In genomic region chr22:37608477-37609239, GRCh38 we compare ENCODE assay signal across 1 cellular context.
A peak's percentile ranks its signal among the peaks of the same experiment; 100 is the strongest.
TF ChIP-seq lines count a peak whose summit lies in the region.

TSS of gene GGA1 (plus strand) at chr22:37608834. CDS start at chr22:37608861, 27 bp downstream.

TF ChIP-seq in HepG2, 621 proteins besides CTCF, POLR2A, EP300 and RAD21 (continued from another document and continues in another):
- TF ChIP-seq HMGXB3 (CRISPR knock-in tag; IDR thresholded peaks at IDR 0.05; ENCODE audit: borderline replicate concordance), result peak; percentile 47; the same call in 1 of the 2 replicates
- peak; percentile 70; the same call in 1 of the 2 replicates for TF ChIP-seq IRF2 (CRISPR knock-in tag; IDR thresholded peaks at IDR 0.05)
- TF ChIP-seq ZNF451 (CRISPR knock-in tag; IDR thresholded peaks at IDR 0.05), result no peak
- TF ChIP-seq RBM39 (IDR thresholded peaks at IDR 0.05; ENCODE audit: low read depth, low read length, poor library complexity, severe bottlenecking), result no peak
- TF ChIP-seq ZKSCAN8 (CRISPR knock-in tag; IDR thresholded peaks at IDR 0.05; ENCODE audit: borderline replicate concordance), result peak; percentile 87; the same call in 1 of the 2 replicates
- no peak for TF ChIP-seq CREB3 (CRISPR knock-in tag; IDR thresholded peaks at IDR 0.05)
- no peak; the same call in 1 of the 2 replicates for TF ChIP-seq ATF7-NPFF (CRISPR knock-in tag; IDR thresholded peaks at IDR 0.05; ENCODE audit: low read depth)
- TF ChIP-seq ZNF263 (CRISPR knock-in tag; IDR thresholded peaks at IDR 0.05), result 0 out of 2 replicates have a peak, but pooled peaks have one; percentile 9
- TF ChIP-seq SMYD3 (CRISPR knock-in tag; IDR thresholded peaks at IDR 0.05), result no peak
- TF ChIP-seq GABPA (IDR thresholded peaks at IDR 0.05; ENCODE audit: low read depth, low read length), result peak; percentile 87
- peak; percentile 91 for TF ChIP-seq GABPA (CRISPR knock-in tag; IDR thresholded peaks at IDR 0.05; ENCODE audit: low read depth)
- TF ChIP-seq TEF (CRISPR knock-in tag; IDR thresholded peaks at IDR 0.05), result no peak
- peak; percentile 18; the same call in 1 of the 2 replicates for TF ChIP-seq FOXJ3 (CRISPR knock-in tag; IDR thresholded peaks at IDR 0.05; ENCODE audit: borderline replicate concordance)
- TF ChIP-seq ARHGAP35 (CRISPR knock-in tag; IDR thresholded peaks at IDR 0.05; ENCODE audit: borderline replicate concordance), result no peak
- TF ChIP-seq PAWR (CRISPR knock-in tag; IDR thresholded peaks at IDR 0.05; ENCODE audit: borderline replicate concordance), result no peak; the same call in 1 of the 2 replicates
- TF ChIP-seq ZNF75D (CRISPR knock-in tag; IDR thresholded peaks at IDR 0.05; ENCODE audit: borderline replicate concordance), result peak; percentile 54; the same call in 1 of the 2 replicates
- TF ChIP-seq KDM2A (CRISPR knock-in tag; IDR thresholded peaks at IDR 0.05; ENCODE audit: borderline replicate concordance, low read depth), result peak; percentile 80
- TF ChIP-seq MIXL1 (CRISPR knock-in tag; IDR thresholded peaks at IDR 0.05), result no peak; the same call in 1 of the 2 replicates
- no peak for TF ChIP-seq ZMAT5 (CRISPR knock-in tag; IDR thresholded peaks at IDR 0.05; ENCODE audit: borderline replicate concordance, low read depth)
- TF ChIP-seq PLRG1 (conservative IDR thresholded peaks at IDR 0.05), result no peak
- peak; percentile 87 for TF ChIP-seq ARID4A (CRISPR knock-in tag; IDR thresholded peaks at IDR 0.05; ENCODE audit: borderline replicate concordance)
- TF ChIP-seq ZNF839 (CRISPR knock-in tag; IDR thresholded peaks at IDR 0.05; ENCODE audit: borderline replicate concordance), result peak; percentile 77; the same call in 1 of the 2 replicates
- no peak for TF ChIP-seq ZNF296 (CRISPR knock-in tag; conservative IDR thresholded peaks at IDR 0.05)
- peak; percentile 90 for TF ChIP-seq THAP11 (CRISPR knock-in tag; IDR thresholded peaks at IDR 0.05)
- TF ChIP-seq TCF7 (IDR thresholded peaks at IDR 0.05; ENCODE audit: low read depth), result no peak
- no peak for TF ChIP-seq MTF2 (CRISPR knock-in tag; IDR thresholded peaks at IDR 0.05; ENCODE audit: borderline replicate concordance)
- TF ChIP-seq ZNF775 (CRISPR knock-in tag; IDR thresholded peaks at IDR 0.05; ENCODE audit: borderline replicate concordance), result no peak
- TF ChIP-seq EEA1 (CRISPR knock-in tag; IDR thresholded peaks at IDR 0.05; ENCODE audit: borderline replicate concordance), result no peak
- no peak for TF ChIP-seq ZNF646 (CRISPR knock-in tag; IDR thresholded peaks at IDR 0.05)
- 0 out of 2 replicates have a peak, but pooled peaks have one; percentile 25 for TF ChIP-seq ZC3H4 (CRISPR knock-in tag; IDR thresholded peaks at IDR 0.05; ENCODE audit: borderline replicate concordance)
- no peak for TF ChIP-seq MED8 (CRISPR knock-in tag; IDR thresholded peaks at IDR 0.05; ENCODE audit: insufficient replicate concordance)
- 0 out of 2 replicates have a peak, but pooled peaks have one; percentile 37 for TF ChIP-seq DR1 (CRISPR knock-in tag; IDR thresholded peaks at IDR 0.05)
- TF ChIP-seq ZNF891 (CRISPR knock-in tag; IDR thresholded peaks at IDR 0.05), result 0 out of 2 replicates have a peak, but pooled peaks have one; percentile 26
- TF ChIP-seq ZNF317 (CRISPR knock-in tag; IDR thresholded peaks at IDR 0.05), result peak; percentile 60; the same call in 1 of the 2 replicates
- no peak for TF ChIP-seq CCAR2 (optimal IDR thresholded peaks at IDR 0.05; ENCODE audit: low read depth, low read length)
- TF ChIP-seq PHB2 (IDR thresholded peaks at IDR 0.05; ENCODE audit: partially characterized antibody), result no peak
- no peak for TF ChIP-seq STAG1 (CRISPR knock-in tag; IDR thresholded peaks at IDR 0.05)
- no peak for TF ChIP-seq KLF13 (CRISPR knock-in tag; IDR thresholded peaks at IDR 0.05)
- no peak for TF ChIP-seq ZFP37 (CRISPR knock-in tag; IDR thresholded peaks at IDR 0.05; ENCODE audit: borderline replicate concordance)
- TF ChIP-seq POLR2AphosphoS5 (IDR thresholded peaks at IDR 0.05; ENCODE audit: low read depth, low read length), result peak; percentile 20; the same call in 1 of the 2 replicates
- peak; percentile 46 for TF ChIP-seq PHF5A (CRISPR knock-in tag; IDR thresholded peaks at IDR 0.05; ENCODE audit: low read depth, unreplicated experiment)
- TF ChIP-seq ZNF761 (CRISPR knock-in tag; conservative IDR thresholded peaks at IDR 0.05), result peak; percentile 86
- no peak for TF ChIP-seq ZFYVE20 (CRISPR knock-in tag; IDR thresholded peaks at IDR 0.05; ENCODE audit: borderline replicate concordance, low read depth)
- no peak for TF ChIP-seq FOSL1 (CRISPR knock-in tag; IDR thresholded peaks at IDR 0.05; ENCODE audit: borderline replicate concordance)
- peak; percentile 97 for TF ChIP-seq PATZ1 (CRISPR knock-in tag; IDR thresholded peaks at IDR 0.05)
